ENCODE assay signal across 17 cellular contexts in genomic region chr16:84537431-84538151, GRCh38. TPM values are rescaled to one million over a fixed set of nuclear protein-coding genes. Genes with fewer than 3 reads are reported as not detected.
DNase-seq lines count a peak whose midpoint lies in the region; ATAC-seq and TF ChIP-seq lines count a peak whose summit lies in the region.
"Had no signal": no experiment of that assay in that cellular context is flagged by ENCODE, and none has a peak within 500 bp of the region (broad histone marks: within the 10 kb centered on the region; RNA-seq: fewer than 3 reads in every experiment).

No MANE protein-coding gene starts in this region.

- no peaks in the 10 kb centered on the region for H3F3A ChIP-seq in GM23338 (replicated peaks; ENCODE audit: low read depth)

- H3K4me1 Mint-ChIP-seq in GM23338 = peaks cover 25% of the 10 kb centered on the region
- peaks cover 43% of the 10 kb centered on the region for H3K4me1 Mint-ChIP-seq in glutamatergic neuron (ENCODE audit: low read depth, unreplicated experiment)
- peaks cover 8% of the 10 kb centered on the region for H3K4me1 Mint-ChIP-seq in progenitor cell of endocrine pancreas (ENCODE audit: low read depth)
- H3K4me1 Mint-ChIP-seq: activated naive CD8-positive, alpha-beta T cell treated with anti-CD3 and anti-CD28 coated beads, Interleukin-2, amount 50 U/mL, for 24 hours had no signal

- H3K4me3 ChIP-seq in GM23338 = no peak overlapping the region
- H3K4me3 ChIP-seq: cardiac muscle cell, heart left ventricle had no signal

- H3K27ac Mint-ChIP-seq in GM23338 = no peak overlapping the region
- H3K27ac Mint-ChIP-seq in glutamatergic neuron (ENCODE audit: unreplicated experiment) = peak overlapping the region; percentile 99
- H3K27ac Mint-ChIP-seq in progenitor cell of endocrine pancreas = peak overlapping the region; percentile 37
- H3K27ac Mint-ChIP-seq: activated naive CD8-positive, alpha-beta T cell treated with anti-CD3 and anti-CD28 coated beads, Interleukin-2, amount 50 U/mL, for 24 hours; activated T-helper 17 cell treated with anti-CD3 and anti-CD28 coated beads, Interleukin-2, amount 50 U/mL, for 72 hours had no signal

- no peaks in the 10 kb centered on the region for H3K79me2 ChIP-seq in GM23338 (replicated peaks; ENCODE audit: insufficient read depth)

- DNase-seq in GM23338 (ENCODE audit: low spot score) = no peak
- peak; percentile 36 for DNase-seq in RPMI7951 (ENCODE audit: low read depth)
- peak; percentile 74 for DNase-seq in glutamatergic neuron
- no peak for DNase-seq in progenitor cell of endocrine pancreas (ENCODE audit: low spot score, unreplicated experiment)
- no peak for DNase-seq in hippocampal formation (lab: John Stamatoyannopoulos, UW)
- DNase-seq in AG20443 (ENCODE audit: low spot score) = no peak
- DNase-seq: activated CD8-positive, alpha-beta memory T cell treated with anti-CD3 and anti-CD28 coated beads for 24 hours; activated naive CD8-positive, alpha-beta T cell treated with anti-CD3 and anti-CD28 coated beads, Interleukin-2, amount 50 U/mL, for 24 hours; HCEC 1CT; heart left ventricle; NCI-H1092 treated with DMSO at 0.1 percent for 48 hours; NCI-H2171 treated with DMSO at 0.1 percent for 48 hours; NK-92 treated with Interleukin-12 subunit alpha and Interleukin-12 subunit beta, amount 100 ng/mL, for 24 hours had no signal

- ATAC-seq in GM23338 (no peak), GM18909 (IDR thresholded peaks at IDR 0.05; ENCODE audit: poor library complexity, unreplicated experiment) (no peak)
- ATAC-seq: activated naive CD8-positive, alpha-beta T cell treated with anti-CD3 and anti-CD28 coated beads, Interleukin-2, amount 50 U/mL, for 24 hours; activated T-helper 17 cell treated with anti-CD3 and anti-CD28 coated beads, Interleukin-2, amount 50 U/mL, for 72 hours; heart left ventricle had no signal

- no peak overlapping the region for H3K4me2 ChIP-seq in GM23338
- H3K4me2 ChIP-seq: KMS-11 had no signal

- no peak overlapping the region for H3K4me3 Mint-ChIP-seq in GM23338
- H3K4me3 Mint-ChIP-seq in glutamatergic neuron (ENCODE audit: unreplicated experiment) = peak overlapping the region; percentile 50
- no peak overlapping the region for H3K4me3 Mint-ChIP-seq in progenitor cell of endocrine pancreas (ENCODE audit: low read depth)
- H3K4me3 Mint-ChIP-seq: activated naive CD8-positive, alpha-beta T cell treated with anti-CD3 and anti-CD28 coated beads, Interleukin-2, amount 50 U/mL, for 24 hours; activated T-helper 17 cell treated with anti-CD3 and anti-CD28 coated beads, Interleukin-2, amount 50 U/mL, for 72 hours had no signal

- H3K36me3 Mint-ChIP-seq in GM23338 (ENCODE audit: low read depth) (no peaks in the 10 kb centered on the region), glutamatergic neuron (ENCODE audit: unreplicated experiment) (no peaks in the 10 kb centered on the region), progenitor cell of endocrine pancreas (ENCODE audit: insufficient read depth) (no peaks in the 10 kb centered on the region)

- H3K27me3 Mint-ChIP-seq in GM23338 (ENCODE audit: insufficient read depth, low read depth, poor library complexity) (peaks cover 2% of the 10 kb centered on the region), glutamatergic neuron (ENCODE audit: unreplicated experiment) (no peaks in the 10 kb centered on the region), progenitor cell of endocrine pancreas (no peaks in the 10 kb centered on the region)
- H3K27me3 Mint-ChIP-seq: activated naive CD8-positive, alpha-beta T cell treated with anti-CD3 and anti-CD28 coated beads, Interleukin-2, amount 50 U/mL, for 24 hours; activated T-helper 17 cell treated with anti-CD3 and anti-CD28 coated beads, Interleukin-2, amount 50 U/mL, for 72 hours had no signal

- no peaks in the 10 kb centered on the region for H3K27me3 ChIP-seq in GM23338 (ENCODE audit: insufficient read depth)
- H3K27me3 ChIP-seq: cardiac muscle cell, heart left ventricle had no signal

- H3K9me2 ChIP-seq in GM23338 (ENCODE audit: insufficient read depth) = peaks cover 4% of the 10 kb centered on the region

- H3K4me1 ChIP-seq in GM23338 (ENCODE audit: insufficient read depth) = peaks cover 25% of the 10 kb centered on the region

- H3K36me3 ChIP-seq in GM23338 (ENCODE audit: insufficient read depth) = no peaks in the 10 kb centered on the region
- H3K36me3 ChIP-seq: cardiac muscle cell, heart left ventricle had no signal

- H2AFZ ChIP-seq in GM23338 = 0 out of 2 replicates have a peak overlapping the region, but pooled peaks have one; percentile 63

- no peak overlapping the region for H3K27ac ChIP-seq in GM23338 (ENCODE audit: low read depth)
- H3K27ac ChIP-seq: cardiac muscle cell, KMS-11 had no signal

- H3K9me3 Mint-ChIP-seq in GM23338 = no peaks in the 10 kb centered on the region
- peaks cover 14% of the 10 kb centered on the region for H3K9me3 Mint-ChIP-seq in glutamatergic neuron (ENCODE audit: unreplicated experiment)
- H3K9me3 Mint-ChIP-seq in progenitor cell of endocrine pancreas (ENCODE audit: low read depth) = no peaks in the 10 kb centered on the region
- H3K9me3 Mint-ChIP-seq: activated naive CD8-positive, alpha-beta T cell treated with anti-CD3 and anti-CD28 coated beads, Interleukin-2, amount 50 U/mL, for 24 hours; activated T-helper 17 cell treated with anti-CD3 and anti-CD28 coated beads, Interleukin-2, amount 50 U/mL, for 72 hours had no signal

- no peaks in the 10 kb centered on the region for H4K20me1 ChIP-seq in GM23338 (replicated peaks; ENCODE audit: insufficient read depth)

- TF ChIP-seq CTCF in GM23338 (conservative IDR thresholded peaks at IDR 0.05; ENCODE audit: low read depth in 2 of 2) = no peak
- TF ChIP-seq CTCF in glutamatergic neuron (IDR thresholded peaks at IDR 0.05; ENCODE audit: partially characterized antibody, unreplicated experiment) = no peak
- TF ChIP-seq CTCF in progenitor cell of endocrine pancreas (IDR thresholded peaks at IDR 0.05; ENCODE audit: unreplicated experiment) = no peak

TF ChIP-seq in GM23338, 12 proteins besides CTCF, POLR2A, EP300 and RAD21 (continues in another document):
- TF ChIP-seq NANOG (IDR thresholded peaks at IDR 0.05; ENCODE audit: borderline replicate concordance) (no peak), ZNF331 (CRISPR knock-in tag; IDR thresholded peaks at IDR 0.05; ENCODE audit: low read depth) (no peak), EZH2 (IDR thresholded peaks at IDR 0.05; ENCODE audit: low read depth, unreplicated experiment) (no peak)

RNA-seq across cellular contexts. Expression of gene MEAK7, which starts 33.1 kb away (rescaled TPM):
- 16.9 and 17.2 TPM in 2 replicates for total RNA-seq in GM23338 (2014; rRNA removed; shearing (Covaris generic))
- 7.5 and 7.9 TPM in 2 replicates for polyA plus RNA-seq in GM23338 (2016; fragmentation: Nextera tagmentation; extraction: Ambion mirVana)
- total RNA-seq in RPMI7951 (2014; rRNA removed; shearing (Covaris generic)) = 17.2 and 17.4 TPM in 2 replicates
- total RNA-seq in glutamatergic neuron (ENCODE audit: unreplicated experiment) = 44.8 TPM
- total RNA-seq in progenitor cell of endocrine pancreas = 32.3 and 32.7 TPM in 2 replicates

Comparison
In these comparisons a context has a peak if more than half of its experiments do, and no peak if none do; other contexts are left out.
1. DNase-seq: peak in RPMI7951 (single experiment) and glutamatergic neuron (single experiment); none in GM23338 (single experiment), progenitor cell of endocrine pancreas (single experiment), hippocampal formation (0 of 2) and AG20443 (single experiment).